34 cellular contexts compared by ENCODE assay signal in the genomic region with DNA sequence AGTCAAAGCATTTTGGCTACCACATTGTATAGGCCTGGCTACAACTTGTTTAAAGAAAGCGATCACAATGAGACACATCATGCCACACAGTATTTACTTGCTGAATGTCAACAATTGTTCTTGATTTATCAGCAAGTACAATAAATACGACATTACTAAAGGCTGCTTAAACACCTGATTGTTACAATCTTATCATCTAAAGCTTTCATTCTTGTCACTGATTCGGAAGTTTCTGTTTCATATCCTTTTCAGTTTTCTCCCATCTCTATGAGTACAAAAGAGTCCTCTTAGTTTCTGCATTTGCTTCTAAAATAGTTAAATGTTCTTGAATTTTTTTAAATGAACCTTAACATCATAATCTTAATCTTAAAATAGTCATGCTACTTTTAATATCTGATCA.
"Had no signal": no experiment of that assay in that cellular context is flagged by ENCODE, and none has a peak within 500 bp of the region (broad histone marks: within the 10 kb centered on the region; RNA-seq: fewer than 3 reads in every experiment).

No MANE protein-coding gene starts in this region.

- H3K4me1 ChIP-seq: Peyer's patch had no signal

- H3K36me3 Mint-ChIP-seq: WTC11 had no signal

- H3K27ac ChIP-seq: brain microvascular endothelial cell, Peyer's patch, RWPE1 had no signal

- DNase-seq: activated CD4-positive, alpha-beta memory T cell treated with anti-CD3 and anti-CD28 coated beads, Interleukin-2, amount 10 ng/mL, durations not matched to agents 7 days and 5 days; activated CD4-positive, alpha-beta T cell treated with anti-CD3 and anti-CD28 coated beads for 4 hours; activated CD8-positive, alpha-beta memory T cell treated with anti-CD3 and anti-CD28 coated beads for 24 hours; activated CD8-positive, alpha-beta memory T cell treated with anti-CD3 and anti-CD28 coated beads, Interleukin-2, amount 10 ng/mL, durations not matched to agents 7 days and 5 days; activated CD8-positive, alpha-beta memory T cell treated with anti-CD3 and anti-CD28 coated beads, Interleukin-2, amount 50 U/mL, for 48 hours; activated effector memory CD4-positive, alpha-beta T cell treated with Interleukin-2 at 50 U/mL for 16 hours; activated naive CD4-positive, alpha-beta T cell; activated naive CD4-positive, alpha-beta T cell treated with anti-CD3 and anti-CD28 coated beads, Interleukin-2, amount 50 U/mL, for 16 hours; activated naive CD8-positive, alpha-beta T cell treated with anti-CD3 and anti-CD28 coated beads for 36 hours; activated T-cell treated with anti-CD3 and anti-CD28 coated beads, Interleukin-2, amount 50 U/mL, for 48 hours; amniotic stem cell; aorta; brain microvascular endothelial cell; central memory CD4-positive, alpha-beta T cell; Karpas-422; KBM-7; MG63; MV-4-11; NCI-H1092; NCI-H1436 treated with DMSO at 0.1 percent for 48 hours; NCI-H1694 treated with DMSO at 0.1 percent for 48 hours; NCI-H2029 treated with DMSO at 0.1 percent for 48 hours; NCI-H2107; NCI-H2171; NCI-H510A; NCI-H526; NCI-H748 treated with DMSO at 0.1 percent for 48 hours; PC-3; Peyer's patch; SIG-M5; SW 1271 had no signal

- H3K36me3 ChIP-seq: brain microvascular endothelial cell, MG63, Peyer's patch had no signal

- H3K27me3 ChIP-seq: brain microvascular endothelial cell, MG63, Peyer's patch had no signal

- H3K9me3 ChIP-seq: MG63, Peyer's patch had no signal

- H3K4me3 Mint-ChIP-seq: activated CD4-positive, alpha-beta memory T cell treated with anti-CD3 and anti-CD28 coated beads, Interleukin-2, amount 10 ng/mL, durations not matched to agents 7 days and 5 days; activated CD8-positive, alpha-beta memory T cell treated with anti-CD3 and anti-CD28 coated beads, Interleukin-2, amount 10 ng/mL, durations not matched to agents 7 days and 5 days; activated naive CD8-positive, alpha-beta T cell treated with anti-CD3 and anti-CD28 coated beads for 36 hours; IgD-negative memory B cell; WTC11 had no signal

- H3K4me1 Mint-ChIP-seq: activated CD4-positive, alpha-beta memory T cell treated with anti-CD3 and anti-CD28 coated beads, Interleukin-2, amount 10 ng/mL, durations not matched to agents 7 days and 5 days; IgD-negative memory B cell; WTC11 had no signal

- H3K27me3 Mint-ChIP-seq: activated CD4-positive, alpha-beta memory T cell treated with anti-CD3 and anti-CD28 coated beads, Interleukin-2, amount 10 ng/mL, durations not matched to agents 7 days and 5 days; activated CD8-positive, alpha-beta memory T cell treated with anti-CD3 and anti-CD28 coated beads, Interleukin-2, amount 10 ng/mL, durations not matched to agents 7 days and 5 days; activated naive CD8-positive, alpha-beta T cell treated with anti-CD3 and anti-CD28 coated beads for 36 hours; IgD-negative memory B cell had no signal

- H3K4me3 ChIP-seq: MG63, Peyer's patch had no signal

- H3K27ac Mint-ChIP-seq: activated CD4-positive, alpha-beta memory T cell treated with anti-CD3 and anti-CD28 coated beads, Interleukin-2, amount 10 ng/mL, durations not matched to agents 7 days and 5 days; activated CD8-positive, alpha-beta memory T cell treated with anti-CD3 and anti-CD28 coated beads, Interleukin-2, amount 10 ng/mL, durations not matched to agents 7 days and 5 days; activated naive CD8-positive, alpha-beta T cell treated with anti-CD3 and anti-CD28 coated beads for 36 hours; WTC11 had no signal
